ENCODE assay signal across 1 cellular context in the genomic region with DNA sequence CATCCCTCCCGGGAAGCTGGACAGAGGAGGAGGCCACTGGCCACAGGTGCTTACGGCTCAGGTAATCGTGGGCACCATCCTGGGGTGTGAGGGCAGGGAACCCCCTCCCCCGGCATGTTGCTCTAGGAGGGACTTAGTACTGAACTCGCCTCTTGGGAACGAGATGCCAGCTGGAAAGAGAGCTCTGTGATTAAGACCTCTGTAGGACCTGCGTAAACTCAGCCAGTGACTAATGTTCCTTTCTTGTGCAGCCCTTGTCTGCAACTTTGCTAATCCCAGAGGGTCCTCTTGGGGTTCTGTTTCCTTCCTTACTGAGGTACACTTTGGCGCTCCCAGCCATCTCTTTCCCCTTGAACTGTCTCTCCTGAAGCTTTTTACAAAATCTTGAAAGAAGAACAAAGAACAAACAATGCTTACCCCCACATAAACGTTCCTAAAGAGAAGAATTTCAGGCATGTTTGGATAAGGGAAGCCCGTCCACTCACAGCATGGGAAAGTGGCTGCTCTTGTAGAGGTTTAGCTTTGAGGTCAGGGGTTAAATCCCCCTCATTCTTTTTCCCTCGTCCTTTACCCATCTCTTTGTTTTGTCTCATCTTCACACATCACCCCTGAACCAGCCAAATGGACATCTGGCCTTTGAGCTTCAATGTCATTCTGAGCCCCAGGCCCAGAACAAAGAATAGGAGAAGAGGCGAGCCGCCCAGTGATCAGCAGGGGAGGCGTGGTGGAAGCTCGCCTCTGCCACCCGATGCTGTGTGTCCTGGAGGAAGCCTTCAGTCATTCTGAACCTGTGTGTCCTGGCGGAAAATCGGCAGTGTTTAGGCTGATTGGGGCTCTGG.
TF ChIP-seq lines count a peak whose summit lies in the region.

No MANE protein-coding gene starts in this region.

TF ChIP-seq in GM23338, 12 proteins besides CTCF, POLR2A, EP300 and RAD21 (continued from another document):
- TF ChIP-seq ZNF462 (CRISPR knock-in tag; IDR thresholded peaks at IDR 0.05) (no peak), REST (IDR thresholded peaks at IDR 0.05; ENCODE audit: unreplicated experiment) (no peak)
